In genomic region chr3:52682016-52682415, GRCh38 we compare ENCODE assay signal across 8 cellular contexts. TPM values are rescaled to one million over a fixed set of nuclear protein-coding genes. Genes with fewer than 3 reads are reported as not detected.
DNase-seq lines count a peak whose midpoint lies in the region; TF ChIP-seq lines count a peak whose summit lies in the region.

No MANE protein-coding gene starts in this region.

- no peaks in the 10 kb centered on the region for H3K9me3 Mint-ChIP-seq in neural crest cell

- H3K4me3 Mint-ChIP-seq in neural crest cell = peak overlapping the region; percentile 65

- DNase-seq in stimulated activated CD4-positive, alpha-beta T cell treated with anti-CD3 and anti-CD28 coated beads, Interleukin-1b, Interleukin-23, amount 100 ng/mL, for 48 hours = peak; percentile 65
- DNase-seq in stimulated activated CD4-positive, alpha-beta T cell treated with anti-CD3 and anti-CD28 coated beads, Interleukin-4, amount 100 ng/mL, for 1 hour = no peak
- DNase-seq in SK-N-MC (ENCODE audit: low read depth, low spot score) = no peak
- DNase-seq in epithelial cell of esophagus (ENCODE audit: low read depth) = peak; percentile 80
- no peak for DNase-seq in neural crest cell (ENCODE audit: low read depth, low spot score)
- no peak for DNase-seq in NCI-H2081 treated with DMSO at 0.1 percent for 48 hours (lab: John Stamatoyannopoulos, UW)
- DNase-seq in NCI-H524 treated with DMSO at 0.1 percent for 48 hours (lab: John Stamatoyannopoulos, UW) = no peak
- no peak for DNase-seq in amniotic stem cell (lab: John Stamatoyannopoulos, UW)

- H3K27ac Mint-ChIP-seq in neural crest cell (ENCODE audit: unreplicated experiment) = no peak overlapping the region

- H3K4me3 ChIP-seq in SK-N-MC = no peak overlapping the region
- no peak overlapping the region for H3K4me3 ChIP-seq in epithelial cell of esophagus (ENCODE audit: low read length)

- no peaks in the 10 kb centered on the region for H3K27me3 Mint-ChIP-seq in neural crest cell (ENCODE audit: low read depth)

- peak; percentile 34 for TF ChIP-seq CTCF in epithelial cell of esophagus (IDR thresholded peaks at IDR 0.05; ENCODE audit: insufficient read depth, low read depth, low read length, missing control alignments)
- TF ChIP-seq CTCF in neural crest cell (conservative IDR thresholded peaks at IDR 0.05) = no peak

- H3K9ac ChIP-seq in SK-N-MC (ENCODE audit: insufficient read length) = peak overlapping the region; percentile 57

- H3K36me3 ChIP-seq in SK-N-MC (ENCODE audit: insufficient read depth, low read length) = peaks cover 39% of the 10 kb centered on the region

- H3K27ac ChIP-seq in SK-N-MC = peak overlapping the region; percentile 62

- H3K9me3 ChIP-seq in SK-N-MC (ENCODE audit: low read depth, low read length) = no peaks in the 10 kb centered on the region

- H3K4me1 Mint-ChIP-seq in neural crest cell = peaks cover 50% of the 10 kb centered on the region

- H3K36me3 Mint-ChIP-seq in neural crest cell (ENCODE audit: low read depth) = peaks cover 17% of the 10 kb centered on the region

RNA-seq across cellular contexts. Expression of gene PBRM1, which starts 3.7 kb away (rescaled TPM):
- 107 and 109 TPM in 2 replicates for total RNA-seq in neural crest cell

RNA-seq across cellular contexts. Expression of gene GNL3, which starts 3.8 kb away (rescaled TPM):
- 142 TPM in 2 replicates for total RNA-seq in neural crest cell

RNA-seq across cellular contexts. Expression of gene GLT8D1, which starts 23.6 kb away (rescaled TPM):
- total RNA-seq in neural crest cell = 64.1 and 69.9 TPM in 2 replicates

RNA-seq across cellular contexts. Expression of gene SPCS1, which starts 23.9 kb away (rescaled TPM):
- total RNA-seq in neural crest cell = 101 and 109 TPM in 2 replicates

Comparison
In these comparisons a context has a peak if more than half of its experiments do, and no peak if none do; other contexts are left out.
1. DNase-seq: peak in stimulated activated CD4-positive, alpha-beta T cell treated with anti-CD3 and anti-CD28 coated beads, Interleukin-1b, Interleukin-23, amount 100 ng/mL, for 48 hours (single experiment) and epithelial cell of esophagus (single experiment); none in stimulated activated CD4-positive, alpha-beta T cell treated with anti-CD3 and anti-CD28 coated beads, Interleukin-4, amount 100 ng/mL, for 1 hour (single experiment), SK-N-MC (single experiment), neural crest cell (single experiment), NCI-H2081 treated with DMSO at 0.1 percent for 48 hours (single experiment), NCI-H524 treated with DMSO at 0.1 percent for 48 hours (single experiment) and amniotic stem cell (single experiment).